ENCODE assay signal across 27 cellular contexts in genomic region chr1:25107643-25108010, GRCh38.
DNase-seq lines count a peak whose midpoint lies in the region; ATAC-seq and TF ChIP-seq lines count a peak whose summit lies in the region.
"Had no signal": no experiment of that assay in that cellular context is flagged by ENCODE, and none has a peak within 500 bp of the region (broad histone marks: within the 10 kb centered on the region; RNA-seq: fewer than 3 reads in every experiment).

No MANE protein-coding gene starts in this region.

- peaks cover 10 to 19% of the 10 kb centered on the region in 2 donors for H3K27me3 Mint-ChIP-seq in natural killer cell treated with Interleukin-12 subunit alpha and Interleukin-12 subunit beta and Interleukin-15 and Interleukin-18, amount 100 ng/mL, for 72 hours
- H3K27me3 Mint-ChIP-seq in natural killer cell (ENCODE audit: low read depth in 2 of 2) (peaks cover 17 to 21% of the 10 kb centered on the region in 2 donors), endothelial cell (ENCODE audit: unreplicated experiment) (peaks cover 2% of the 10 kb centered on the region)
- H3K27me3 Mint-ChIP-seq: activated CD8-positive, alpha-beta T cell treated with anti-CD3 and anti-CD28 coated beads for 36 hours; activated naive CD4-positive, alpha-beta T cell treated with anti-CD3 and anti-CD28 coated beads, Interleukin-2, amount 50 U/mL, for 24 hours; CD8-positive, alpha-beta memory T cell; dendritic cell treated with granulocyte-macrophage colony-stimulating factor and Interleukin-4, amounts not matched to agents 40 ng/mL and 50 ng/mL, for 4 days had no signal

- DNase-seq in natural killer cell treated with Interleukin-12 subunit alpha and Interleukin-12 subunit beta and Interleukin-15 and Interleukin-18, amount 100 ng/mL, for 72 hours (ENCODE audit: low spot score) = peak; percentile 31
- DNase-seq in natural killer cell (no peak), amniotic epithelial cell (ENCODE audit: low read depth) (peak; percentile 48), lower leg skin (ENCODE audit: low spot score in 2 of 2) (no peak), NCI-H1092 (lab: John Stamatoyannopoulos, UW) (no peak), endothelial cell (ENCODE audit: low spot score) (no peak)
- DNase-seq: 8988T; activated CD8-positive, alpha-beta T cell treated with anti-CD3 and anti-CD28 coated beads for 36 hours; anterior cingulate cortex; BE2C; CD8-positive, alpha-beta memory T cell; central memory CD4-positive, alpha-beta T cell; glutamatergic neuron; H7; MG63; NCI-H1417 treated with DMSO at 0.1 percent for 48 hours; NCI-H82; SK-N-SH; stimulated activated naive CD8-positive, alpha-beta T cell treated with anti-CD3 and anti-CD28 coated beads, Interleukin-15, Interleukin-2, amounts not matched to agents 100 U/mL and 50 U/mL, for 24 hours; uterus had no signal

- peaks cover 8% of the 10 kb centered on the region for H3K9me3 Mint-ChIP-seq in natural killer cell treated with Interleukin-12 subunit alpha and Interleukin-12 subunit beta and Interleukin-15 and Interleukin-18, amount 100 ng/mL, for 72 hours
- H3K9me3 Mint-ChIP-seq in natural killer cell (peaks cover 0 to 4% of the 10 kb centered on the region in 2 donors), endothelial cell (ENCODE audit: unreplicated experiment) (no peaks in the 10 kb centered on the region)

- intact Hi-C loops in natural killer cell (cut with micrococcal nuclease) = no loop called here
- intact Hi-C loops in lower leg skin (cut with DNase I; ENCODE audit: low total_unique reads) = loop anchor here (10.0 kb wide), 1 partner anchor 253 kb away; no protein-coding TSS in a partner anchor

- H3K36me3 Mint-ChIP-seq in natural killer cell treated with Interleukin-12 subunit alpha and Interleukin-12 subunit beta and Interleukin-15 and Interleukin-18, amount 100 ng/mL, for 72 hours = peaks cover 10% of the 10 kb centered on the region
- H3K36me3 Mint-ChIP-seq in natural killer cell (peaks cover 11% of the 10 kb centered on the region), endothelial cell (ENCODE audit: low read depth, unreplicated experiment) (peaks cover 6% of the 10 kb centered on the region)

- H3K27ac Mint-ChIP-seq in natural killer cell treated with Interleukin-12 subunit alpha and Interleukin-12 subunit beta and Interleukin-15 and Interleukin-18, amount 100 ng/mL, for 72 hours = no peak overlapping the region
- no peak overlapping the region for H3K27ac Mint-ChIP-seq in natural killer cell
- H3K27ac Mint-ChIP-seq in endothelial cell (ENCODE audit: unreplicated experiment) = no peak overlapping the region
- H3K27ac Mint-ChIP-seq: activated CD8-positive, alpha-beta T cell treated with anti-CD3 and anti-CD28 coated beads for 36 hours; activated naive CD4-positive, alpha-beta T cell treated with anti-CD3 and anti-CD28 coated beads, Interleukin-2, amount 50 U/mL, for 24 hours; activated T-helper 2 cell treated with anti-CD3 and anti-CD28 coated beads, Interferon-gamma antibody, Interleukin-2, Interleukin-4, amounts not matched to agents 10 μg/mL and 5 μg/mL and 100 μg/mL, durations not matched to agents 14 hours and 24 hours and 36 hours; dendritic cell treated with granulocyte-macrophage colony-stimulating factor and Interleukin-4, amounts not matched to agents 40 ng/mL and 50 ng/mL, for 4 days had no signal

- no peak for ATAC-seq in natural killer cell treated with Interleukin-12 subunit alpha and Interleukin-12 subunit beta and Interleukin-15 and Interleukin-18, amount 100 ng/mL, for 72 hours
- ATAC-seq in natural killer cell (no peak), SK-N-SH treated with all-trans-retinoic acid at 6 μM for 48 hours (no peak), HG03378 (IDR thresholded peaks at IDR 0.05; ENCODE audit: unreplicated experiment) (no peak)
- ATAC-seq: activated CD8-positive, alpha-beta T cell treated with anti-CD3 and anti-CD28 coated beads for 36 hours; K562; stimulated activated naive CD8-positive, alpha-beta T cell treated with anti-CD3 and anti-CD28 coated beads, Interleukin-15, Interleukin-2, amounts not matched to agents 100 U/mL and 50 U/mL, for 24 hours had no signal

- no peak overlapping the region for H3K4me3 Mint-ChIP-seq in natural killer cell treated with Interleukin-12 subunit alpha and Interleukin-12 subunit beta and Interleukin-15 and Interleukin-18, amount 100 ng/mL, for 72 hours
- no peak overlapping the region for H3K4me3 Mint-ChIP-seq in natural killer cell
- no peak overlapping the region for H3K4me3 Mint-ChIP-seq in endothelial cell (ENCODE audit: unreplicated experiment)
- H3K4me3 Mint-ChIP-seq: activated CD8-positive, alpha-beta T cell treated with anti-CD3 and anti-CD28 coated beads for 36 hours; activated naive CD4-positive, alpha-beta T cell treated with anti-CD3 and anti-CD28 coated beads, Interleukin-2, amount 50 U/mL, for 24 hours; dendritic cell treated with granulocyte-macrophage colony-stimulating factor and Interleukin-4, amounts not matched to agents 40 ng/mL and 50 ng/mL, for 4 days had no signal

- H3K4me3 ChIP-seq in lower leg skin (ENCODE audit: low read depth, poor library complexity, severe bottlenecking) = peak overlapping the region; percentile 8
- H3K4me3 ChIP-seq: K562, MG63, thoracic aorta, uterus had no signal

- H3K4me1 Mint-ChIP-seq in natural killer cell treated with Interleukin-12 subunit alpha and Interleukin-12 subunit beta and Interleukin-15 and Interleukin-18, amount 100 ng/mL, for 72 hours (ENCODE audit: low read depth in 2 of 2) = peaks cover 17 to 18% of the 10 kb centered on the region in 2 donors
- H3K4me1 Mint-ChIP-seq in natural killer cell (peaks cover 11 to 15% of the 10 kb centered on the region in 2 donors), endothelial cell (ENCODE audit: unreplicated experiment) (no peaks in the 10 kb centered on the region)

- TF ChIP-seq CTCF in natural killer cell (IDR thresholded peaks at IDR 0.05) = no peak
- TF ChIP-seq CTCF in lower leg skin (IDR thresholded peaks at IDR 0.05) = no peak
- TF ChIP-seq CTCF in endothelial cell (IDR thresholded peaks at IDR 0.05; ENCODE audit: unreplicated experiment) = no peak

- no peak for TF ChIP-seq POLR2A in lower leg skin (IDR thresholded peaks at IDR 0.05)

- 83 to 87% methylated on average over 9 of the region's 9 CpGs for WGBS in lower leg skin, 2 donors

TF ChIP-seq in SK-N-SH treated with all-trans-retinoic acid at 6 μM for 48 hours, 23 proteins besides CTCF, POLR2A, EP300 and RAD21:
- TF ChIP-seq ZC3H10 (CRISPR knock-in tag; IDR thresholded peaks at IDR 0.05) (no peak), POU6F1 (CRISPR knock-in tag; IDR thresholded peaks at IDR 0.05; ENCODE audit: borderline replicate concordance, low read depth) (no peak), TCF4 (CRISPR knock-in tag; IDR thresholded peaks at IDR 0.05; ENCODE audit: borderline replicate concordance) (no peak), CREB5 (CRISPR knock-in tag; IDR thresholded peaks at IDR 0.05; ENCODE audit: low read depth) (no peak), CSDC2 (CRISPR knock-in tag; IDR thresholded peaks at IDR 0.05) (no peak)

Comparison
In these comparisons a context has a peak if more than half of its experiments do, and no peak if none do; other contexts are left out.
1. DNase-seq: peak in natural killer cell treated with Interleukin-12 subunit alpha and Interleukin-12 subunit beta and Interleukin-15 and Interleukin-18, amount 100 ng/mL, for 72 hours (single experiment) and amniotic epithelial cell (single experiment); none in natural killer cell (single experiment), lower leg skin (0 of 2), NCI-H1092 (single experiment) and endothelial cell (single experiment).